In genomic region chr5:140322751-140323731, GRCh38 we compare ENCODE assay signal across 9 cellular contexts. TPM values are rescaled to one million over a fixed set of nuclear protein-coding genes. Genes with fewer than 3 reads are reported as not detected.
A peak's percentile ranks its signal among the peaks of the same experiment; 100 is the strongest.
DNase-seq lines count a peak whose midpoint lies in the region; ATAC-seq and TF ChIP-seq lines count a peak whose summit lies in the region.
"Had no signal": no experiment of that assay in that cellular context is flagged by ENCODE, and none has a peak within 500 bp of the region (broad histone marks: within the 10 kb centered on the region; RNA-seq: fewer than 3 reads in every experiment).

No MANE protein-coding gene starts in this region.

- POLR2A ChIA-PET in CD8-positive, alpha-beta T cell (lab: Charles Lee) = no interaction called here

- H3K36me3 ChIP-seq in SJCRH30 (no peaks in the 10 kb centered on the region), gastroesophageal sphincter (no peaks in the 10 kb centered on the region), prostate gland (no peaks in the 10 kb centered on the region)
- H3K36me3 ChIP-seq in CD8-positive, alpha-beta T cell (ENCODE audit: insufficient read depth, low read length) = no peaks in the 10 kb centered on the region

- BruUV-seq in Calu3 (replicated peaks; lab: Mats Ljungman, UMichigan) = no TSS peak

- in situ Hi-C loops in KBM-7 (cut with MboI; ENCODE audit: low pct_unique_long_range_greater_than_20kb, low sequenced_read_pairs) = no loop called here

- H3K27ac Mint-ChIP-seq in Calu3 (ENCODE audit: unreplicated experiment) = peak overlapping the region; percentile 55
- H3K27ac Mint-ChIP-seq in CD8-positive, alpha-beta T cell = no peak overlapping the region
- no peak overlapping the region for H3K27ac Mint-ChIP-seq in activated CD4-positive, alpha-beta T cell treated with anti-CD3 and anti-CD28 coated beads, Interleukin-2, amount 10 ng/mL, durations not matched to agents 24 days and 14 days

- no peak for TF ChIP-seq CTCF in Calu3 (IDR thresholded peaks at IDR 0.05; ENCODE audit: unreplicated experiment)
- TF ChIP-seq CTCF in gastroesophageal sphincter (IDR thresholded peaks at IDR 0.05) = no peak
- TF ChIP-seq CTCF in prostate gland (IDR thresholded peaks at IDR 0.05) = no peak
- no peak for TF ChIP-seq CTCF in CD8-positive, alpha-beta T cell (IDR thresholded peaks at IDR 0.05)

- peak; percentile 63 for DNase-seq in Calu3
- DNase-seq in SJCRH30 = peak; percentile 54 to 62
- peak; percentile 93 for DNase-seq in prostate gland (ENCODE audit: low spot score)
- no peak for DNase-seq in CD8-positive, alpha-beta T cell
- DNase-seq in activated CD4-positive, alpha-beta T cell treated with anti-CD3 and anti-CD28 coated beads, Interleukin-2, amount 10 ng/mL, durations not matched to agents 24 days and 14 days = no peak
- no peak for DNase-seq in KBM-7
- DNase-seq in NCI-H446 treated with DMSO at 0.1 percent for 48 hours (lab: John Stamatoyannopoulos, UW) = no peak

- no peaks in the 10 kb centered on the region for H3K9me3 Mint-ChIP-seq in Calu3 (ENCODE audit: low read depth, unreplicated experiment)
- H3K9me3 Mint-ChIP-seq in CD8-positive, alpha-beta T cell = no peaks in the 10 kb centered on the region
- H3K9me3 Mint-ChIP-seq in activated CD4-positive, alpha-beta T cell treated with anti-CD3 and anti-CD28 coated beads, Interleukin-2, amount 10 ng/mL, durations not matched to agents 24 days and 14 days = peaks cover 8% of the 10 kb centered on the region

- H3K4me1 Mint-ChIP-seq in Calu3 (ENCODE audit: low read depth, unreplicated experiment) = peaks cover 39% of the 10 kb centered on the region
- no peaks in the 10 kb centered on the region for H3K4me1 Mint-ChIP-seq in CD8-positive, alpha-beta T cell (ENCODE audit: low read depth)
- H3K4me1 Mint-ChIP-seq in activated CD4-positive, alpha-beta T cell treated with anti-CD3 and anti-CD28 coated beads, Interleukin-2, amount 10 ng/mL, durations not matched to agents 24 days and 14 days = peaks cover 14% of the 10 kb centered on the region

- H3K27me3 ChIP-seq in SJCRH30 = no peaks in the 10 kb centered on the region
- no peaks in the 10 kb centered on the region for H3K27me3 ChIP-seq in gastroesophageal sphincter
- no peaks in the 10 kb centered on the region for H3K27me3 ChIP-seq in prostate gland (replicated peaks; ENCODE audit: insufficient read depth)
- no peaks in the 10 kb centered on the region for H3K27me3 ChIP-seq in CD8-positive, alpha-beta T cell (ENCODE audit: insufficient read depth, low read length)

- CTCF ChIA-PET in Calu3 (lab: Charles Lee) = interaction anchor here (0.6 to 3.0 kb wide), 6 partner anchors 14 to 79 kb away, joined by 3 to 18 read pairs (median 4); partner anchors contain the start of genes HBEGF and PFDN1
- CTCF ChIA-PET in CD8-positive, alpha-beta T cell (lab: Charles Lee) = interaction anchor here (1.0 kb wide), 1 partner anchor 20 kb away, joined by 3 read pairs; the partner anchor contains the start of gene PFDN1

- no peaks in the 10 kb centered on the region for H3K27me3 Mint-ChIP-seq in Calu3 (ENCODE audit: unreplicated experiment)
- H3K27me3 Mint-ChIP-seq in CD8-positive, alpha-beta T cell (ENCODE audit: low read depth) = no peaks in the 10 kb centered on the region
- peaks cover 3% of the 10 kb centered on the region for H3K27me3 Mint-ChIP-seq in activated CD4-positive, alpha-beta T cell treated with anti-CD3 and anti-CD28 coated beads, Interleukin-2, amount 10 ng/mL, durations not matched to agents 24 days and 14 days

- H3K9me3 ChIP-seq in SJCRH30 (replicated peaks) (no peaks in the 10 kb centered on the region), gastroesophageal sphincter (no peaks in the 10 kb centered on the region), prostate gland (no peaks in the 10 kb centered on the region)
- H3K9me3 ChIP-seq in CD8-positive, alpha-beta T cell (ENCODE audit: low read length) = no peaks in the 10 kb centered on the region

- H3K4me3 Mint-ChIP-seq in Calu3 (ENCODE audit: low read depth, unreplicated experiment) = no peak overlapping the region
- no peak overlapping the region for H3K4me3 Mint-ChIP-seq in CD8-positive, alpha-beta T cell
- no peak overlapping the region for H3K4me3 Mint-ChIP-seq in activated CD4-positive, alpha-beta T cell treated with anti-CD3 and anti-CD28 coated beads, Interleukin-2, amount 10 ng/mL, durations not matched to agents 24 days and 14 days

- TF ChIP-seq POLR2A in gastroesophageal sphincter (IDR thresholded peaks at IDR 0.05) (no peak), prostate gland (IDR thresholded peaks at IDR 0.05) (no peak)

- no peak for TF ChIP-seq EP300 in gastroesophageal sphincter (IDR thresholded peaks at IDR 0.05)

- H3K27ac ChIP-seq in SJCRH30 (peak overlapping the region; percentile 66), gastroesophageal sphincter (peak overlapping the region; percentile 47 to 80 (median 76)), prostate gland (peak overlapping the region; percentile 85 to 91)
- H3K27ac ChIP-seq in CD8-positive, alpha-beta T cell (ENCODE audit: low read depth, low read length) = no peak overlapping the region

- 21 to 40% methylated on average over 3 to 5 of the region's 9 CpGs for WGBS in gastroesophageal sphincter (ENCODE audit: low coverage in 1 of 2), 2 donors
- WGBS in prostate gland = 30% methylated on average over 9 of the region's 9 CpGs

- peaks cover 41% of the 10 kb centered on the region for H3K4me1 ChIP-seq in SJCRH30
- H3K4me1 ChIP-seq in gastroesophageal sphincter = peaks cover 3 to 45% (median 22%) of the 10 kb centered on the region in 3 donors
- peaks cover 33% of the 10 kb centered on the region for H3K4me1 ChIP-seq in prostate gland (replicated peaks)
- no peaks in the 10 kb centered on the region for H3K4me1 ChIP-seq in CD8-positive, alpha-beta T cell (ENCODE audit: insufficient read depth, low read length)

- intact Hi-C loops in Calu3 (cut with micrococcal nuclease; ENCODE audit: unreplicated experiment) (loop anchor here (2.0 kb wide), 1 partner anchor 62 kb away; no protein-coding TSS in a partner anchor), prostate gland (cut with DNase I) (no loop called here)
- intact Hi-C loops in CD8-positive, alpha-beta T cell (cut with DNase I, micrococcal nuclease) = no loop called here
- intact Hi-C loops in activated CD4-positive, alpha-beta T cell treated with anti-CD3 and anti-CD28 coated beads, Interleukin-2, amount 10 ng/mL, durations not matched to agents 24 days and 14 days (cut with micrococcal nuclease) = no loop called here

- ATAC-seq in gastroesophageal sphincter = peak; percentile 72
- no peak for ATAC-seq in CD8-positive, alpha-beta T cell

- peaks cover 7% of the 10 kb centered on the region for H3K36me3 Mint-ChIP-seq in Calu3 (ENCODE audit: insufficient read depth, unreplicated experiment)
- H3K36me3 Mint-ChIP-seq in CD8-positive, alpha-beta T cell = no peaks in the 10 kb centered on the region
- H3K36me3 Mint-ChIP-seq in activated CD4-positive, alpha-beta T cell treated with anti-CD3 and anti-CD28 coated beads, Interleukin-2, amount 10 ng/mL, durations not matched to agents 24 days and 14 days (ENCODE audit: low read depth) = no peaks in the 10 kb centered on the region

- H3K4me3 ChIP-seq in SJCRH30 = no peak overlapping the region
- H3K4me3 ChIP-seq in gastroesophageal sphincter = no peak overlapping the region
- H3K4me3 ChIP-seq in prostate gland = no peak overlapping the region
- H3K4me3 ChIP-seq in CD8-positive, alpha-beta T cell (ENCODE audit: low read depth, low read length) = no peak overlapping the region

RNA-seq across cellular contexts. Expression of gene PFDN1, which starts 20.1 kb away (rescaled TPM):
- total RNA-seq in Calu3 (2022) = 67.5 and 71.9 TPM in 2 replicates
- 93.9 and 96.1 TPM in 2 replicates for total RNA-seq in SJCRH30 (2014; rRNA removed; shearing (Covaris generic))
- 10 to 100 TPM; 66.1 to 99.7 (median 92.8) TPM for total RNA-seq in gastroesophageal sphincter
- 100 to 1,000 TPM in 1 of 2 donors, 10 to 100 TPM in 1; 88.0 to 145 TPM for total RNA-seq in prostate gland
- 10 to 100 TPM; 28.4 to 30.5 TPM for total RNA-seq in CD8-positive, alpha-beta T cell
- 51.5 and 57.9 TPM in 2 replicates for total RNA-seq in activated CD4-positive, alpha-beta T cell treated with anti-CD3 and anti-CD28 coated beads, Interleukin-2, amount 10 ng/mL, durations not matched to agents 24 days and 14 days

RNA-seq across cellular contexts. Expression of gene HBEGF, which starts 23.4 kb away (rescaled TPM):
- total RNA-seq in Calu3 (2022) = 6.4 and 7.2 TPM in 2 replicates
- 6.5 and 7.1 TPM in 2 replicates for total RNA-seq in SJCRH30 (2014; rRNA removed; shearing (Covaris generic))
- 10 to 100 TPM in 1 of 4 donors, 1 to 10 TPM in 3; 4.7 to 17.4 (median 6.6) TPM for total RNA-seq in gastroesophageal sphincter
- total RNA-seq in prostate gland = 10 to 100 TPM in 1 of 2 donors, 1 to 10 TPM in 1; 7.7 to 24.0 TPM
- under 1 TPM; 0.30 to 0.50 TPM for total RNA-seq in CD8-positive, alpha-beta T cell
- total RNA-seq in activated CD4-positive, alpha-beta T cell treated with anti-CD3 and anti-CD28 coated beads, Interleukin-2, amount 10 ng/mL, durations not matched to agents 24 days and 14 days = 21.9 and 22.5 TPM in 2 replicates

RNA-seq across cellular contexts. Expression of gene SLC4A9, which starts 37.0 kb away (rescaled TPM):
- total RNA-seq in Calu3 (2022) = 0.24 TPM in 1 of 2 replicates, not detected in the other
- not detected in 2 replicates for total RNA-seq in SJCRH30 (2014; rRNA removed; shearing (Covaris generic))
- not detected for total RNA-seq in gastroesophageal sphincter
- total RNA-seq in prostate gland = not detected
- not detected for total RNA-seq in CD8-positive, alpha-beta T cell
- not detected in 2 replicates for total RNA-seq in activated CD4-positive, alpha-beta T cell treated with anti-CD3 and anti-CD28 coated beads, Interleukin-2, amount 10 ng/mL, durations not matched to agents 24 days and 14 days
- total RNA-seq: activated CD8-positive, alpha-beta memory T cell treated with anti-CD3 and anti-CD28 coated beads for 36 hours had no signal

Comparison
In these comparisons a context has a peak if more than half of its experiments do, and no peak if none do; other contexts are left out.
1. DNase-seq: peak in Calu3 (single experiment), SJCRH30 (2 of 2) and prostate gland (single experiment); none in CD8-positive, alpha-beta T cell (0 of 7), activated CD4-positive, alpha-beta T cell treated with anti-CD3 and anti-CD28 coated beads, Interleukin-2, amount 10 ng/mL, durations not matched to agents 24 days and 14 days (single experiment), KBM-7 (single experiment) and NCI-H446 treated with DMSO at 0.1 percent for 48 hours (single experiment).